ENCODE assay signal across 1 cellular context in the genomic region with DNA sequence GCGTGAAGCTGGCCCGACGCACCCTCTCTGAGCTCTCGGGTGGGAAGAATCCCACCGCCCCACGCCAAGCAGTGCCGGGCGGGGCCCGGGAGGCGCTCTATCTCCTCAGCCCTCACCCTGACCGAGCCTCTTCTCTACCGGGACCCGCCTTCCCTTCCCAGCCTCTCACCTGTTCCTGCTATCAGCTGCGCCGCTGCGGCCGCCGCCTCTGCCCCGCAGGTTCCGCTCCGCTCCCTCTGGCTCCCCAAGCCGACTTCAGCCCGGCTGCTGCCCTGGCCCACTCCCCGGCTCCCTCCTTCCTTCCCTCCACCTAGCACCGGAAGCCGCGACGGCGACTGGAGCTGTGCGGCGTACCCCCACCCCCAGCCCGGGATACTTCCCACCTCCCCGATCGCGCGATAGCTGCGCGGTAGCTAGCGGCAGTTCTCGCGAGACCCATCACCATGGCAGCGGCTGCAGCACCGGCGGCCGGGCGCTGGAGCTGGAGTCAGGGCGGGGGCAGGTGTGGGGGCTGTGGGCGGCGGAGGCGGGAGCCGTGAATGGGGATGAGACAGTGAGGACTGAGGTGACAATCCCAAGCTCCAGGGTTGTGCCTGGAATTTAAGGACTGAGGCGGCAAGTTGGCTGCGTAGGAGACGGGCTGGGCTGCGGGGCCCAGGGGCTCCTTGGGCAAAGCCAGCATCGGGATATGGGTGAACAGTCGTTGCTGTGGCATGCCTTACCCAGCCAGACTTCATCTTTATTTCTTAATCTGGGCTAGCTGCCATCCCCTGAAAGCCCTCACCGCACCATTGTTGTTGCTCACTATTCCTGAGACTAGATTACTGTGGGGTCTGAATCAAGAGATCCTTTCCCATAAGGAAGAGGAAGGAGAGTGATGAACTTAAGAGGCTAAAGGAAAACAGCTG.
A peak's percentile ranks its signal among the peaks of the same experiment; 100 is the strongest.
TF ChIP-seq lines count a peak whose summit lies in the region.

A gene (minus strand): TSS at position 347 of the 908 bp plus-strand sequence. CDS start 16,392 bp downstream, outside the sequence.

TF ChIP-seq in H1, 55 proteins besides CTCF, POLR2A, EP300 and RAD21 (continued from another document):
- TF ChIP-seq KDM5A (IDR thresholded peaks at IDR 0.05; ENCODE audit: low read length) (0 out of 2 replicates have a peak, but pooled peaks have one; percentile 8), RBBP5 (IDR thresholded peaks at IDR 0.05; ENCODE audit: borderline replicate concordance, low read depth, low read length) (peak; percentile 69)
